Comparison of ENCODE assay signal across 1 cellular context in the genomic region with DNA sequence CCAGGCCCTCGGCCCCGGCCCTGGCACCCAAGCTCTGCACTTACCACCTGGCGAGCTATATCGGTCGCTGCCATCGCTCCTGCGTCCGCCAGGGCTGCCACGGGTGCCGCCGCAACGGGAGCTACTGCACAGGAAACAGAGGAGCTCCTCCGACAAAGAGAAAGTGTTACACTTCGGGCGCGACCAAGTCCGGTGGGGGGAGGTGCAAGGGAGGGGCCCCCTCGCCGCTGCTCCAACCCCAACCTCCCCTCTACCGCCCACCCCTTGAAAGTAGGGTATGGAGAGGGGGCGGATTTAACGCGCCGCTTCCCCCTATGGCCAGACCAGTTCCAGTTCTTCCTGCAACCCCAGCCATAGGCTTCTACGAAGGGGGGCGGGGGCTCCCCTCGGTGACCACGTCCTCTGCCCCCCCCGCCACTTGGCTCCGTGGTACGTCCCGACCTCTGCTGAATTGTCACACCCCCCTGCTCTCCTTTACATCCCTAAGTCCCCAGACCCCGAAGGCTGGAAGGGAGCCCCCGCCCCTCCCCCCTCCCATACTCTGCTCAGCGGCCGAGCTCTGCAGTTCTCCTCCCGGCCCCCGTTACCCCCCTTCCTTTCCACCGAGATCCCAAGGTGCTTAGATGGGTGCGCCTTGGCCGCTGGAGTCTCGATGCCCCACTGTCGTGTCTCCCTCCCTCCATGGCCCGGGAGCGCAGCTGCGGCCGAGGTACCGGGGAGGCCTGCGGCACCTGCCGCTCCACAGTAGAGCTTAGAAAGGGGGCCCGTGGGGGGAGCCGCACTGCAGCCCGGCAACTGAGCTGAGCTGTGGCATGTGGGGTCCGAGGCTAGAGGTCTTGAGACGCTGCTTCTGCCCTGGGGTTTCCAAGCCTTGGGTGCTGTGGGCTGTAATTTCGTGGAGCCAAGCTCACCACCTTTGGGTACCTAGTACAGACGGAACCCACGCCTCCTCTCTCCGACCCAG.
TF ChIP-seq lines count a peak whose summit lies in the region.

A gene (minus strand): TSS at position 137 of the 964 bp plus-strand sequence. CDS start 63 bp downstream, at position 74.

TF ChIP-seq in HEK293, 187 proteins besides CTCF, POLR2A, EP300 and RAD21 (continued from another document):
- TF ChIP-seq, protein P1, sequence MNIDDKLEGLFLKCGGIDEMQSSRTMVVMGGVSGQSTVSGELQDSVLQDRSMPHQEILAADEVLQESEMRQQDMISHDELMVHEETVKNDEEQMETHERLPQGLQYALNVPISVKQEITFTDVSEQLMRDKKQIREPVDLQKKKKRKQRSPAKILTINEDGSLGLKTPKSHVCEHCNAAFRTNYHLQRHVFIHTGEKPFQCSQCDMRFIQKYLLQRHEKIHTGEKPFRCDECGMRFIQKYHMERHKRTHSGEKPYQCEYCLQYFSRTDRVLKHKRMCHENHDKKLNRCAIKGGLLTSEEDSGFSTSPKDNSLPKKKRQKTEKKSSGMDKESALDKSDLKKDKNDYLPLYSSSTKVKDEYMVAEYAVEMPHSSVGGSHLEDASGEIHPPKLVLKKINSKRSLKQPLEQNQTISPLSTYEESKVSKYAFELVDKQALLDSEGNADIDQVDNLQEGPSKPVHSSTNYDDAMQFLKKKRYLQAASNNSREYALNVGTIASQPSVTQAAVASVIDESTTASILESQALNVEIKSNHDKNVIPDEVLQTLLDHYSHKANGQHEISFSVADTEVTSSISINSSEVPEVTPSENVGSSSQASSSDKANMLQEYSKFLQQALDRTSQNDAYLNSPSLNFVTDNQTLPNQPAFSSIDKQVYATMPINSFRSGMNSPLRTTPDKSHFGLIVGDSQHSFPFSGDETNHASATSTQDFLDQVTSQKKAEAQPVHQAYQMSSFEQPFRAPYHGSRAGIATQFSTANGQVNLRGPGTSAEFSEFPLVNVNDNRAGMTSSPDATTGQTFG (tag by site-specific recombination; IDR thresholded peaks at IDR 0.05; ENCODE audit: borderline replicate concordance), result no peak
- TF ChIP-seq ZFHX2 (tag by site-specific recombination; conservative IDR thresholded peaks at IDR 0.05) (peak; percentile 85), ZNF621 (tag by site-specific recombination; IDR thresholded peaks at IDR 0.05) (no peak), ZNF10 (tag by site-specific recombination; IDR thresholded peaks at IDR 0.05) (no peak), PRDM1 (tag by site-specific recombination; IDR thresholded peaks at IDR 0.05) (no peak), ZNF311 (tag by site-specific recombination; IDR thresholded peaks at IDR 0.05; ENCODE audit: borderline replicate concordance) (no peak)
- TF ChIP-seq, protein P2, sequence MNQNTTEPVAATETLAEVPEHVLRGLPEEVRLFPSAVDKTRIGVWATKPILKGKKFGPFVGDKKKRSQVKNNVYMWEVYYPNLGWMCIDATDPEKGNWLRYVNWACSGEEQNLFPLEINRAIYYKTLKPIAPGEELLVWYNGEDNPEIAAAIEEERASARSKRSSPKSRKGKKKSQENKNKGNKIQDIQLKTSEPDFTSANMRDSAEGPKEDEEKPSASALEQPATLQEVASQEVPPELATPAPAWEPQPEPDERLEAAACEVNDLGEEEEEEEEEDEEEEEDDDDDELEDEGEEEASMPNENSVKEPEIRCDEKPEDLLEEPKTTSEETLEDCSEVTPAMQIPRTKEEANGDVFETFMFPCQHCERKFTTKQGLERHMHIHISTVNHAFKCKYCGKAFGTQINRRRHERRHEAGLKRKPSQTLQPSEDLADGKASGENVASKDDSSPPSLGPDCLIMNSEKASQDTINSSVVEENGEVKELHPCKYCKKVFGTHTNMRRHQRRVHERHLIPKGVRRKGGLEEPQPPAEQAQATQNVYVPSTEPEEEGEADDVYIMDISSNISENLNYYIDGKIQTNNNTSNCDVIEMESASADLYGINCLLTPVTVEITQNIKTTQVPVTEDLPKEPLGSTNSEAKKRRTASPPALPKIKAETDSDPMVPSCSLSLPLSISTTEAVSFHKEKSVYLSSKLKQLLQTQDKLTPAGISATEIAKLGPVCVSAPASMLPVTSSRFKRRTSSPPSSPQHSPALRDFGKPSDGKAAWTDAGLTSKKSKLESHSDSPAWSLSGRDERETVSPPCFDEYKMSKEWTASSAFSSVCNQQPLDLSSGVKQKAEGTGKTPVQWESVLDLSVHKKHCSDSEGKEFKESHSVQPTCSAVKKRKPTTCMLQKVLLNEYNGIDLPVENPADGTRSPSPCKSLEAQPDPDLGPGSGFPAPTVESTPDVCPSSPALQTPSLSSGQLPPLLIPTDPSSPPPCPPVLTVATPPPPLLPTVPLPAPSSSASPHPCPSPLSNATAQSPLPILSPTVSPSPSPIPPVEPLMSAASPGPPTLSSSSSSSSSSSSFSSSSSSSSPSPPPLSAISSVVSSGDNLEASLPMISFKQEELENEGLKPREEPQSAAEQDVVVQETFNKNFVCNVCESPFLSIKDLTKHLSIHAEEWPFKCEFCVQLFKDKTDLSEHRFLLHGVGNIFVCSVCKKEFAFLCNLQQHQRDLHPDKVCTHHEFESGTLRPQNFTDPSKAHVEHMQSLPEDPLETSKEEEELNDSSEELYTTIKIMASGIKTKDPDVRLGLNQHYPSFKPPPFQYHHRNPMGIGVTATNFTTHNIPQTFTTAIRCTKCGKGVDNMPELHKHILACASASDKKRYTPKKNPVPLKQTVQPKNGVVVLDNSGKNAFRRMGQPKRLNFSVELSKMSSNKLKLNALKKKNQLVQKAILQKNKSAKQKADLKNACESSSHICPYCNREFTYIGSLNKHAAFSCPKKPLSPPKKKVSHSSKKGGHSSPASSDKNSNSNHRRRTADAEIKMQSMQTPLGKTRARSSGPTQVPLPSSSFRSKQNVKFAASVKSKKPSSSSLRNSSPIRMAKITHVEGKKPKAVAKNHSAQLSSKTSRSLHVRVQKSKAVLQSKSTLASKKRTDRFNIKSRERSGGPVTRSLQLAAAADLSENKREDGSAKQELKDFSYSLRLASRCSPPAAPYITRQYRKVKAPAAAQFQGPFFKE (tag by site-specific recombination; IDR thresholded peaks at IDR 0.05; ENCODE audit: borderline replicate concordance), result no peak
